Comparison of ENCODE assay signal across 28 cellular contexts in the genomic region with DNA sequence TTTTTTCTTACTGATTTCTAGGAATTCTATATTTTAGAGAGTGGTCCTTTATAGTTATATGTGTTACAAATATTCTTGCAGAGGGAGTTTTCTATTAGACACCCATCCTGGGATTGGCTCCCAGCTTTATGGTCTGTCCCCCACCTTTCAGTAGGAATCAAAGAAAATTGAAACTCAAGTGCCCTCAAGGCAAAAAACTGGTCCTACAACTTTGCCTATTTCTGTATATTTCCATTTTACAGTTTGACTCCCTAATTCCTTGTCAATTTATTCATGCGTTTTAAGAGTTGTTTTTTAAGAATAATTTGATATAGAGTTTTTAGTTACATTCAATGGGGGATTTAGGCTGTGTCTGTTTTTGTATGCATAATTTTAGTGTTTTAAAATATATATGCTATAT.
"Had no signal": no experiment of that assay in that cellular context is flagged by ENCODE, and none has a peak within 500 bp of the region (broad histone marks: within the 10 kb centered on the region; RNA-seq: fewer than 3 reads in every experiment).

No MANE protein-coding gene starts in this region.

- H3K4me1 ChIP-seq: heart right ventricle, prostate gland, sigmoid colon, stomach, upper lobe of right lung had no signal

- DNase-seq: activated CD4-positive, alpha-beta T cell treated with anti-CD3 and anti-CD28 coated beads for 4 hours; activated CD4-positive, alpha-beta T cell treated with anti-CD3 and anti-CD28 coated beads, Interleukin-2, amount 50 U/mL, for 4 hours; activated naive CD4-positive, alpha-beta T cell treated with Interleukin-2 at 50 U/mL for 16 hours; activated T-cell treated with anti-CD3 and anti-CD28 coated beads for 4 hours; activated T-cell treated with anti-CD3 and anti-CD28 coated beads, Interleukin-2, amount 50 U/mL, for 72 hours; anterior cingulate cortex; effector memory CD8-positive, alpha-beta T cell; foreskin melanocyte; heart right ventricle; left cardiac atrium; midbrain; naive thymus-derived CD4-positive, alpha-beta T cell; ovary; retina; sigmoid colon; small intestine; stimulated activated CD4-positive, alpha-beta T cell treated with anti-CD3 and anti-CD28 coated beads, Interleukin-1b, Interleukin-23, amount 100 ng/mL, for 48 hours; stimulated activated CD4-positive, alpha-beta T cell treated with anti-CD3 and anti-CD28 coated beads, Interleukin-4, amount 100 ng/mL, for 4 hours; stimulated activated CD8-positive, alpha-beta memory T cell treated with anti-CD3 and anti-CD28 coated beads, Interleukin-4, amount 100 ng/mL, for 48 hours; stimulated activated naive B cell treated with anti-CD40 and anti-IgM and Interleukin-4, amounts not matched to agents 10 μg/mL and 1 μg/mL and 100 μg/mL, for 72 hours; stomach; T-helper 1 cell; tibial artery; upper lobe of right lung had no signal

- H3K9me3 Mint-ChIP-seq: activated T-cell treated with anti-CD3 and anti-CD28 coated beads, Interleukin-2, amount 50 U/mL, for 72 hours; effector memory CD8-positive, alpha-beta T cell; stimulated activated naive B cell treated with anti-CD40 and anti-IgM and Interleukin-4, amounts not matched to agents 10 μg/mL and 1 μg/mL and 100 μg/mL, for 72 hours had no signal

- H3K27ac Mint-ChIP-seq: activated naive CD8-positive, alpha-beta T cell; activated T-cell treated with anti-CD3 and anti-CD28 coated beads, Interleukin-2, amount 50 U/mL, for 72 hours; naive thymus-derived CD4-positive, alpha-beta T cell; stimulated activated naive B cell treated with anti-CD40 and anti-IgM and Interleukin-4, amounts not matched to agents 10 μg/mL and 1 μg/mL and 100 μg/mL, for 72 hours had no signal

- H3K4me1 Mint-ChIP-seq: stimulated activated naive B cell treated with anti-CD40 and anti-IgM and Interleukin-4, amounts not matched to agents 10 μg/mL and 1 μg/mL and 100 μg/mL, for 72 hours had no signal

- H3K4me3 Mint-ChIP-seq: activated naive CD8-positive, alpha-beta T cell; activated T-cell treated with anti-CD3 and anti-CD28 coated beads, Interleukin-2, amount 50 U/mL, for 72 hours; effector memory CD8-positive, alpha-beta T cell; naive thymus-derived CD4-positive, alpha-beta T cell; stimulated activated naive B cell treated with anti-CD40 and anti-IgM and Interleukin-4, amounts not matched to agents 10 μg/mL and 1 μg/mL and 100 μg/mL, for 72 hours had no signal

- H3K27me3 Mint-ChIP-seq: activated naive CD8-positive, alpha-beta T cell; effector memory CD8-positive, alpha-beta T cell; naive thymus-derived CD4-positive, alpha-beta T cell; stimulated activated naive B cell treated with anti-CD40 and anti-IgM and Interleukin-4, amounts not matched to agents 10 μg/mL and 1 μg/mL and 100 μg/mL, for 72 hours had no signal

- H3K27ac ChIP-seq: coronary artery, heart right ventricle, ovary, prostate gland, sigmoid colon, stomach, tibial artery, upper lobe of right lung had no signal

- H3K27me3 ChIP-seq: heart right ventricle, ovary, sigmoid colon, stomach, tibial artery, upper lobe of right lung had no signal

- ATAC-seq: activated T-cell treated with anti-CD3 and anti-CD28 coated beads, Interleukin-2, amount 50 U/mL, for 72 hours; effector memory CD8-positive, alpha-beta T cell; esophagus mucosa; heart right ventricle; left cardiac atrium; naive thymus-derived CD4-positive, alpha-beta T cell; stimulated activated naive B cell treated with anti-CD40 and anti-IgM and Interleukin-4, amounts not matched to agents 10 μg/mL and 1 μg/mL and 100 μg/mL, for 72 hours; upper lobe of right lung had no signal
